Comparison of ENCODE assay signal across 21 cellular contexts in the genomic region with DNA sequence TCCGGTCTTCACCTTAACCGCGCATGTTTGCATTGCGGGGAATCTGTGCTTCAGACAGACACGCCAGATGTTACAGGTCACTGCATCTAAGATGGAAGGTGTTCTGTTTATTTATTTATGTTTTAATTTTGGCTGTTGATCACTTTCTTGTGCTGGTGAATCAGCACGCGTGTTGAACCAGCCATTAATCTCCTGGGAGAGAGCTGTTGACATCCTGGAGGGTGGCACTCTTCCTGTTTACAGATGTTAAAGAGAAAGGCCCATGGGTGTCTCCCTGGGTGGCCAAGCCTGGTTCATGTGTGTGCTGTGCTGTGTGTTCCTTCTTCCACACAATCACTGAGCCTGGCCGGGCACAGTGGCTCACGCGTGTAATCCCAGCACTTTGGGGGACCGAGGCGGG.
DNase-seq lines count a peak whose midpoint lies in the region; ATAC-seq, FAIRE-seq and TF ChIP-seq lines count a peak whose summit lies in the region.
"Had no signal": no experiment of that assay in that cellular context is flagged by ENCODE, and none has a peak within 500 bp of the region (broad histone marks: within the 10 kb centered on the region; RNA-seq: fewer than 3 reads in every experiment).

No MANE protein-coding gene starts in this region.

- no peaks in the 10 kb centered on the region for H3K4me1 Mint-ChIP-seq in stimulated activated naive CD8-positive, alpha-beta T cell treated with anti-CD3 and anti-CD28 coated beads, Interleukin-15, amount 100 ng/mL, for 72 hours
- H3K4me1 Mint-ChIP-seq: B cell, GM23338 had no signal

- DNase-seq in Daoy (ENCODE audit: low read depth) (peak; percentile 43), NCI-H2029 treated with DMSO at 0.1 percent for 48 hours (lab: John Stamatoyannopoulos, UW) (peak; percentile 16), RPMI7951 (ENCODE audit: low read depth) (peak; percentile 63), GM12891 (ENCODE audit: insufficient read length, low spot score) (no peak)
- DNase-seq in stimulated activated naive CD8-positive, alpha-beta T cell treated with anti-CD3 and anti-CD28 coated beads, Interleukin-15, amount 100 ng/mL, for 72 hours: no peak
- DNase-seq: CD8-positive, alpha-beta T cell; DMS 273 treated with DMSO at 0.1 percent for 48 hours; DMS53; DND-41; H7; HFFc6; IMR-90 had no signal

- no peaks in the 10 kb centered on the region for H3K27me3 Mint-ChIP-seq in stimulated activated naive CD8-positive, alpha-beta T cell treated with anti-CD3 and anti-CD28 coated beads, Interleukin-15, amount 100 ng/mL, for 72 hours
- H3K27me3 Mint-ChIP-seq: B cell had no signal

- TF ChIP-seq POLR2A in GM12891 (IDR thresholded peaks at IDR 0.05; ENCODE audit: low read depth, low read length): no peak

- H3K27ac Mint-ChIP-seq in stimulated activated naive CD8-positive, alpha-beta T cell treated with anti-CD3 and anti-CD28 coated beads, Interleukin-15, amount 100 ng/mL, for 72 hours: no peak overlapping the region
- H3K27ac Mint-ChIP-seq: B cell; CD8-positive, alpha-beta T cell; GM23338; HFFc6 had no signal

- H3K4me3 Mint-ChIP-seq in stimulated activated naive CD8-positive, alpha-beta T cell treated with anti-CD3 and anti-CD28 coated beads, Interleukin-15, amount 100 ng/mL, for 72 hours: no peak overlapping the region
- H3K4me3 Mint-ChIP-seq: B cell; CD8-positive, alpha-beta T cell; GM23338; HFFc6 had no signal

- ATAC-seq in GM19463 (IDR thresholded peaks at IDR 0.05; ENCODE audit: unreplicated experiment): no peak
- ATAC-seq in stimulated activated naive CD8-positive, alpha-beta T cell treated with anti-CD3 and anti-CD28 coated beads, Interleukin-15, amount 100 ng/mL, for 72 hours: no peak
- ATAC-seq: CD8-positive, alpha-beta T cell; GM23338; HCT116 had no signal

- FAIRE-seq in islet of Langerhans (lab: Jason Lieb, UNC): peak; percentile 79
- FAIRE-seq in GM12891 (lab: Jason Lieb, UNC): no peak
- FAIRE-seq: G401.6, GM12892, GM18507, HTR-8/SVneo had no signal

- peaks cover 0 to 10% of the 10 kb centered on the region in 2 donors for H3K9me3 Mint-ChIP-seq in stimulated activated naive CD8-positive, alpha-beta T cell treated with anti-CD3 and anti-CD28 coated beads, Interleukin-15, amount 100 ng/mL, for 72 hours
- H3K9me3 Mint-ChIP-seq: CD8-positive, alpha-beta T cell; GM23338 had no signal

TF ChIP-seq in GM12891, 5 proteins besides CTCF, POLR2A, EP300 and RAD21:
- no peak for TF ChIP-seq PAX5 (IDR thresholded peaks at IDR 0.05; ENCODE audit: insufficient read depth, low read length, severe bottlenecking)

Comparison
In these comparisons a context has a peak if more than half of its experiments do, and no peak if none do; other contexts are left out.
1. DNase-seq: peak in Daoy (single experiment), NCI-H2029 treated with DMSO at 0.1 percent for 48 hours (single experiment) and RPMI7951 (single experiment); none in stimulated activated naive CD8-positive, alpha-beta T cell treated with anti-CD3 and anti-CD28 coated beads, Interleukin-15, amount 100 ng/mL, for 72 hours (0 of 2) and GM12891 (single experiment).